ENCODE assay signal across 9 cellular contexts in genomic region chr19:45456500-45456815, GRCh38. TPM values are rescaled to one million over a fixed set of nuclear protein-coding genes. Genes with fewer than 3 reads are reported as not detected.
DNase-seq lines count a peak whose midpoint lies in the region; ATAC-seq, FAIRE-seq and TF ChIP-seq lines count a peak whose summit lies in the region.
"Had no signal": no experiment of that assay in that cellular context is flagged by ENCODE, and none has a peak within 500 bp of the region (broad histone marks: within the 10 kb centered on the region; RNA-seq: fewer than 3 reads in every experiment).

No MANE protein-coding gene starts in this region.

- peaks cover 35% of the 10 kb centered on the region for H3K4me1 ChIP-seq in keratinocyte (ENCODE audit: control insufficient read depth, extremely low read depth, insufficient read depth, low read length)

- H3K27ac ChIP-seq in VCaP (peak overlapping the region; percentile 62; the same call in 1 of the 2 replicates), keratinocyte (ENCODE audit: control insufficient read depth, insufficient read depth, low read length) (peak overlapping the region; percentile 99), skin epidermis (peak overlapping the region in 19 of 21 experiments; percentile 9 to 90 (median 75))

- peaks cover 63% of the 10 kb centered on the region for H3K4me1 Mint-ChIP-seq in Calu3 (ENCODE audit: low read depth, unreplicated experiment)

- H3K9ac ChIP-seq in keratinocyte (ENCODE audit: control insufficient read depth, extremely low read depth, insufficient read depth, low read length), result peak overlapping the region; percentile 92

- CTCF ChIA-PET in Calu3 (lab: Charles Lee), result interaction anchor here (0.7 to 2.1 kb wide), 5 partner anchors 11 to 54 kb away, joined by 3 to 13 read pairs (median 5); partner anchors contain the start of gene FOSB

- no TSS peak for BruUV-seq in Calu3 (replicated peaks; lab: Mats Ljungman, UMichigan)

- H3K9me3 ChIP-seq in keratinocyte (ENCODE audit: control insufficient read depth, low read depth, low read length), result no peaks in the 10 kb centered on the region

- H3K9me3 Mint-ChIP-seq in Calu3 (ENCODE audit: low read depth, unreplicated experiment), result no peaks in the 10 kb centered on the region

- no peak for ATAC-seq in GM18520 (IDR thresholded peaks at IDR 0.05; ENCODE audit: unreplicated experiment)

- FAIRE-seq in keratinocyte (lab: Jason Lieb, UNC), result no peak

- H3K4me3 ChIP-seq in keratinocyte (ENCODE audit: control insufficient read depth in 2 of 3, extremely low read depth in 1 of 3, insufficient read depth in 2 of 3, low read depth in 1 of 3, low read length in 3 of 3) (no peak overlapping the region), skin epidermis (no peak overlapping the region)

- intact Hi-C loops in Calu3 (cut with micrococcal nuclease; ENCODE audit: unreplicated experiment), result no loop called here

- TF ChIP-seq CTCF in Calu3 (IDR thresholded peaks at IDR 0.05; ENCODE audit: unreplicated experiment), result no peak
- no peak for TF ChIP-seq CTCF in VCaP (conservative IDR thresholded peaks at IDR 0.05)
- TF ChIP-seq CTCF in keratinocyte (optimal IDR thresholded peaks at IDR 0.05 in 1 of 3, IDR thresholded peaks at IDR 0.05 in 1 of 3, conservative IDR thresholded peaks at IDR 0.05 in 1 of 3; ENCODE audit: extremely low read depth in 1 of 3, insufficient read depth in 2 of 3, low read length in 3 of 3), result no peak

- peaks cover 32% of the 10 kb centered on the region for H3K36me3 Mint-ChIP-seq in Calu3 (ENCODE audit: insufficient read depth, unreplicated experiment)

- H4K20me1 ChIP-seq in keratinocyte (ENCODE audit: control insufficient read depth, extremely low read depth, insufficient read depth, low read length), result no peaks in the 10 kb centered on the region

- H3K4me2 ChIP-seq in keratinocyte (ENCODE audit: control insufficient read depth, extremely low read depth, insufficient read depth, low read depth, low read length), result peak overlapping the region; percentile 76

- DNase-seq in Calu3 (no peak), keratinocyte (ENCODE audit: low read depth, low spot score) (no peak), dermis blood vessel endothelial cell (no peak), COLO829 (ENCODE audit: low spot score) (no peak), DMS53 (lab: John Stamatoyannopoulos, UW) (no peak)
- DNase-seq: NCI-H1694 treated with DMSO at 0.1 percent for 48 hours had no signal

- H3K27me3 ChIP-seq in keratinocyte (ENCODE audit: control insufficient read depth, extremely low read depth, insufficient read depth, low read length), result no peaks in the 10 kb centered on the region

- no peaks in the 10 kb centered on the region for H3K27me3 Mint-ChIP-seq in Calu3 (ENCODE audit: unreplicated experiment)

- no peaks in the 10 kb centered on the region for H3K36me3 ChIP-seq in keratinocyte (ENCODE audit: control insufficient read depth in 2 of 2, extremely low read depth in 1 of 2, insufficient read depth in 2 of 2, low read length in 2 of 2)

- H3K9me1 ChIP-seq in keratinocyte (ENCODE audit: control insufficient read depth, extremely low read depth, insufficient read depth, low read length), result no peaks in the 10 kb centered on the region

- peak overlapping the region; percentile 70 for H3K4me3 Mint-ChIP-seq in Calu3 (ENCODE audit: low read depth, unreplicated experiment)

- H3K79me2 ChIP-seq in keratinocyte (ENCODE audit: control insufficient read depth, insufficient read depth, low read length), result no peaks in the 10 kb centered on the region

- H3K27ac Mint-ChIP-seq in Calu3 (ENCODE audit: unreplicated experiment), result peak overlapping the region; percentile 93

- H2AFZ ChIP-seq in keratinocyte (ENCODE audit: control insufficient read depth, low read length), result peak overlapping the region; percentile 75

- dilution Hi-C loops in keratinocyte (cut with MboI; ENCODE audit: extremely low pct_ligation_motif_present, low sequenced_read_pairs), result no loop called here

RNA-seq across cellular contexts. Expression of gene FOSB, which starts 11.3 kb away (rescaled TPM):
- total RNA-seq in Calu3 (2022) (18.7 and 23.8 TPM in 2 replicates), dermis blood vessel endothelial cell (0.65 and 23.8 TPM in 2 replicates)
- 0.27 to 4.6 TPM (median 3.9 TPM) in 3 replicates for polyA plus RNA-seq in keratinocyte
- 7.5 TPM for polyA plus RNA-seq in keratinocyte (2011; ENCODE audit: low read depth)
- polyA plus RNA-seq in keratinocyte (2011; cell fraction: cytosol; rRNA removed), result 1.2 and 2.5 TPM in 2 replicates
- polyA plus RNA-seq in keratinocyte (2011; cell fraction: nucleus; rRNA removed), result 69.0 and 109 TPM in 2 replicates
- 0.37 and 11.7 TPM in 2 replicates for polyA plus RNA-seq in keratinocyte (2012; ENCODE audit: low replicate concordance)
- polyA minus RNA-seq in keratinocyte, result 2.9 to 15.1 TPM (median 9.2 TPM) in 3 replicates
- 1.7 TPM for polyA minus RNA-seq in keratinocyte (2011; cell fraction: cytosol; rRNA and poly(A)+ RNA removed)
- polyA minus RNA-seq in keratinocyte (2011; cell fraction: nucleus; rRNA and poly(A)+ RNA removed), result 41.5 and 54.1 TPM in 2 replicates

RNA-seq across cellular contexts. Expression of gene ERCC1, which starts 32.7 kb away (rescaled TPM):
- total RNA-seq in Calu3 (2022) (55.7 and 58.9 TPM in 2 replicates), dermis blood vessel endothelial cell (56.5 and 63.1 TPM in 2 replicates)
- 175 to 250 TPM (median 208 TPM) in 3 replicates for polyA plus RNA-seq in keratinocyte
- 82.8 TPM for polyA plus RNA-seq in keratinocyte (2011; ENCODE audit: low read depth)
- polyA plus RNA-seq in keratinocyte (2011; cell fraction: cytosol; rRNA removed), result 164 and 279 TPM in 2 replicates
- 216 and 294 TPM in 2 replicates for polyA plus RNA-seq in keratinocyte (2011; cell fraction: nucleus; rRNA removed)
- 116 and 285 TPM in 2 replicates for polyA plus RNA-seq in keratinocyte (2012; ENCODE audit: low replicate concordance)
- 165 to 373 TPM (median 217 TPM) in 3 replicates for polyA minus RNA-seq in keratinocyte
- polyA minus RNA-seq in keratinocyte (2011; cell fraction: cytosol; rRNA and poly(A)+ RNA removed), result 284 TPM
- polyA minus RNA-seq in keratinocyte (2011; cell fraction: nucleus; rRNA and poly(A)+ RNA removed), result 59.1 and 65.1 TPM in 2 replicates

RNA-seq across cellular contexts. Expression of gene RTN2, which starts 40.4 kb away (rescaled TPM):
- 5.7 and 7.2 TPM in 2 replicates for total RNA-seq in Calu3 (2022)
- 8.5 to 13.6 TPM (median 12.2 TPM) in 3 replicates for polyA plus RNA-seq in keratinocyte
- polyA plus RNA-seq in keratinocyte (2011; ENCODE audit: low read depth), result 4.5 TPM
- polyA plus RNA-seq in keratinocyte (2011; cell fraction: cytosol; rRNA removed), result 7.2 and 12.4 TPM in 2 replicates
- polyA plus RNA-seq in keratinocyte (2011; cell fraction: nucleus; rRNA removed), result 6.7 and 10.0 TPM in 2 replicates
- polyA plus RNA-seq in keratinocyte (2012; ENCODE audit: low replicate concordance), result 7.5 and 15.7 TPM in 2 replicates
- polyA minus RNA-seq in keratinocyte, result 5.7 to 20.4 TPM (median 8.5 TPM) in 3 replicates
- polyA minus RNA-seq in keratinocyte (2011; cell fraction: cytosol; rRNA and poly(A)+ RNA removed), result 21.7 TPM
- 6.4 and 13.0 TPM in 2 replicates for polyA minus RNA-seq in keratinocyte (2011; cell fraction: nucleus; rRNA and poly(A)+ RNA removed)
- 9.0 and 10.2 TPM in 2 replicates for total RNA-seq in dermis blood vessel endothelial cell

RNA-seq across cellular contexts. Expression of gene PPM1N, which starts 41.8 kb away (rescaled TPM):
- total RNA-seq in Calu3 (2022), result 5.0 and 6.8 TPM in 2 replicates
- polyA plus RNA-seq in keratinocyte, result 1.9 to 2.5 TPM (median 2.0 TPM) in 3 replicates
- 0.64 TPM for polyA plus RNA-seq in keratinocyte (2011; ENCODE audit: low read depth)
- polyA plus RNA-seq in keratinocyte (2011; cell fraction: cytosol; rRNA removed), result 1.6 and 2.1 TPM in 2 replicates
- polyA plus RNA-seq in keratinocyte (2011; cell fraction: nucleus; rRNA removed), result 1.4 and 1.9 TPM in 2 replicates
- 1.2 and 2.1 TPM in 2 replicates for polyA plus RNA-seq in keratinocyte (2012; ENCODE audit: low replicate concordance)
- polyA minus RNA-seq in keratinocyte, result 0.42 TPM in 1 of 3 replicates, not detected in the others
- not detected for polyA minus RNA-seq in keratinocyte (2011; cell fraction: cytosol; rRNA and poly(A)+ RNA removed)
- not detected in 2 replicates for polyA minus RNA-seq in keratinocyte (2011; cell fraction: nucleus; rRNA and poly(A)+ RNA removed)
- 0.60 and 1.5 TPM in 2 replicates for total RNA-seq in dermis blood vessel endothelial cell

RNA-seq across cellular contexts. Expression of gene POLR1G, which starts 50.0 kb away (rescaled TPM):
- total RNA-seq in Calu3 (2022), result 22.5 and 25.8 TPM in 2 replicates
- polyA plus RNA-seq in keratinocyte, result 8.0 to 16.8 TPM (median 9.8 TPM) in 3 replicates
- polyA plus RNA-seq in keratinocyte (2011; ENCODE audit: low read depth), result 7.1 TPM
- 5.9 and 10.6 TPM in 2 replicates for polyA plus RNA-seq in keratinocyte (2011; cell fraction: cytosol; rRNA removed)
- polyA plus RNA-seq in keratinocyte (2011; cell fraction: nucleus; rRNA removed), result 9.5 and 11.2 TPM in 2 replicates
- 5.5 and 14.5 TPM in 2 replicates for polyA plus RNA-seq in keratinocyte (2012; ENCODE audit: low replicate concordance)
- polyA minus RNA-seq in keratinocyte, result 2.8 to 8.4 TPM (median 2.9 TPM) in 3 replicates
- polyA minus RNA-seq in keratinocyte (2011; cell fraction: cytosol; rRNA and poly(A)+ RNA removed), result 8.4 TPM
- 5.2 and 5.7 TPM in 2 replicates for polyA minus RNA-seq in keratinocyte (2011; cell fraction: nucleus; rRNA and poly(A)+ RNA removed)
- 9.5 and 15.2 TPM in 2 replicates for total RNA-seq in dermis blood vessel endothelial cell
